Comparison of ENCODE assay signal across 9 cellular contexts in the genomic region with DNA sequence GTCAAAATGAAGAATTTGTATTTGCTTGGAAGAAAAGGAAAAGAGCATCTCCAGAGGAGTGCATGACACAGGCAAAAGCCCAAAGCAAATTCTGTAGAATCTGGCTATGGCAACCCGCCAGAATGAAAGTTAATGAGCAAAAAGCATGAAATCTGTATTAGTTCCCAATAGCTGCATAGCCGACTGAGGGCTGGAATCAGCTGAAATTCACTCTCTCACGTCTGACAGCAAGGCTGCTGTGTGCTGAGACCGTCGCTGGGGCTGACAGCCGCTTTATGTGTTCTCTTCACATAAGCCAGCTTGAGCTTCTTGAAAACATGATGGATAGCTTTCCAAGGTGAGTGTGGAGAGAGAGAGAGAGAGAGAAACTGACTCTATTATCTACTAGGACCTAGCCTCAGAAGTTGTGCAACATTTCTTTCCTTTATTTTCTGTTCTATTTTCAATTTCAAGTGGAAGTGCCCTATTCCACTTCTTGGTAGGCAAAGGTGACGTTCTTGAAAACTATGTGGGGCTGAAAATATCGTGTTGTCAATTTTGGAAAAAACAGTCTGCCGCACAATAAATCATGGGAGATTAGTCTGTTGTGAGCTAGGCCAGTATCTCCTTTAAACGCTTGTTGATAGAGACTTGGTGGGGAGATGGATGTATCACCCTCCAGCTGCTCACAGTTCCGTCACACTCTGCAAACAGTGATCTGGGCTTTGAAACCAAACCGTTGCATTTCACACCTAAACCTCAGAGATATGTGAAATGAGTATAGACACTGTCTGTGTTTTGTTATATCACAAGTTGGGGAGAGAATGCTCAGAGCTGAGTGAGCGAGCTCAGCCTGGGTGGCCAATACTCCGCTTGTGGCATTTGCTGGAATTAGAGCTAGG.
A peak's percentile ranks its signal among the peaks of the same experiment; 100 is the strongest.
DNase-seq lines count a peak whose midpoint lies in the region; ATAC-seq and TF ChIP-seq lines count a peak whose summit lies in the region.
"Had no signal": no experiment of that assay in that cellular context is flagged by ENCODE, and none has a peak within 500 bp of the region (broad histone marks: within the 10 kb centered on the region; RNA-seq: fewer than 3 reads in every experiment).

No MANE protein-coding gene starts in this region.

- 53 to 61% methylated on average over 14 of the region's 14 CpGs for WGBS in thyroid gland, 2 donors

- H3K9me3 ChIP-seq in T-helper 17 cell (ENCODE audit: control insufficient read depth, low read length, poor library complexity, severe bottlenecking) (no peaks in the 10 kb centered on the region), thyroid gland (no peaks in the 10 kb centered on the region)

- no peaks in the 10 kb centered on the region for H3K27me3 ChIP-seq in thyroid gland

- H3K4me3 ChIP-seq in fibroblast of the aortic adventitia (ENCODE audit: low read depth, low read length) (no peak overlapping the region), thyroid gland (replicated peaks in 1 of 3) (no peak overlapping the region)

- no peak for DNase-seq in T-helper 17 cell
- DNase-seq in fibroblast of the aortic adventitia (ENCODE audit: low read depth) = peak; percentile 17
- DNase-seq in thyroid gland = peak; percentile 32 to 35
- no peak for DNase-seq in epidermal melanocyte (ENCODE audit: insufficient read length, low spot score)
- DNase-seq in NCI-H774 (lab: John Stamatoyannopoulos, UW) = no peak
- DNase-seq in NCI-H2107 treated with DMSO at 0.1 percent for 48 hours (lab: John Stamatoyannopoulos, UW; ENCODE audit: unreplicated experiment) = no peak

- no peak for TF ChIP-seq CTCF in fibroblast of the aortic adventitia (IDR thresholded peaks at IDR 0.05; ENCODE audit: insufficient read depth, low read length)
- TF ChIP-seq CTCF in thyroid gland (IDR thresholded peaks at IDR 0.05) = no peak

- peak overlapping the region; percentile 64 to 83 (median 67) for H3K27ac ChIP-seq in thyroid gland
- H3K27ac ChIP-seq: KMS-11 had no signal

- TF ChIP-seq POLR2A in thyroid gland (IDR thresholded peaks at IDR 0.05) = no peak

- peaks cover 8% of the 10 kb centered on the region for H3K4me1 Mint-ChIP-seq in T-helper 17 cell

- peak overlapping the region; percentile 89 for H3K27ac Mint-ChIP-seq in T-helper 17 cell

- peaks cover under 1% of the 10 kb centered on the region for H3K36me3 Mint-ChIP-seq in T-helper 17 cell (ENCODE audit: low read depth)

- ATAC-seq in GM18907 (IDR thresholded peaks at IDR 0.05; ENCODE audit: unreplicated experiment) (peak; percentile 96), HG02610 (IDR thresholded peaks at IDR 0.05; ENCODE audit: unreplicated experiment) (peak; percentile 99), T-helper 17 cell (peak; percentile 86)

- peak overlapping the region; percentile 70 for H3K4me3 Mint-ChIP-seq in T-helper 17 cell

- intact Hi-C loops in thyroid gland (cut with DNase I) = no loop called here

- no peaks in the 10 kb centered on the region for H3K36me3 ChIP-seq in thyroid gland

- peaks cover 42 to 51% of the 10 kb centered on the region in 2 donors for H3K4me1 ChIP-seq in thyroid gland

- H3K27me3 Mint-ChIP-seq in T-helper 17 cell = no peaks in the 10 kb centered on the region

Comparison
In these comparisons a context has a peak if more than half of its experiments do, and no peak if none do; other contexts are left out.
1. DNase-seq: peak in fibroblast of the aortic adventitia (single experiment) and thyroid gland (2 of 2); none in T-helper 17 cell (0 of 3), epidermal melanocyte (single experiment), NCI-H774 (single experiment) and NCI-H2107 treated with DMSO at 0.1 percent for 48 hours (single experiment).
2. Peak in every context shown above with its lines, with median percentiles within 50 percentile points of each other: ATAC-seq.